ENCODE assay signal across 14 cellular contexts in the genomic region with DNA sequence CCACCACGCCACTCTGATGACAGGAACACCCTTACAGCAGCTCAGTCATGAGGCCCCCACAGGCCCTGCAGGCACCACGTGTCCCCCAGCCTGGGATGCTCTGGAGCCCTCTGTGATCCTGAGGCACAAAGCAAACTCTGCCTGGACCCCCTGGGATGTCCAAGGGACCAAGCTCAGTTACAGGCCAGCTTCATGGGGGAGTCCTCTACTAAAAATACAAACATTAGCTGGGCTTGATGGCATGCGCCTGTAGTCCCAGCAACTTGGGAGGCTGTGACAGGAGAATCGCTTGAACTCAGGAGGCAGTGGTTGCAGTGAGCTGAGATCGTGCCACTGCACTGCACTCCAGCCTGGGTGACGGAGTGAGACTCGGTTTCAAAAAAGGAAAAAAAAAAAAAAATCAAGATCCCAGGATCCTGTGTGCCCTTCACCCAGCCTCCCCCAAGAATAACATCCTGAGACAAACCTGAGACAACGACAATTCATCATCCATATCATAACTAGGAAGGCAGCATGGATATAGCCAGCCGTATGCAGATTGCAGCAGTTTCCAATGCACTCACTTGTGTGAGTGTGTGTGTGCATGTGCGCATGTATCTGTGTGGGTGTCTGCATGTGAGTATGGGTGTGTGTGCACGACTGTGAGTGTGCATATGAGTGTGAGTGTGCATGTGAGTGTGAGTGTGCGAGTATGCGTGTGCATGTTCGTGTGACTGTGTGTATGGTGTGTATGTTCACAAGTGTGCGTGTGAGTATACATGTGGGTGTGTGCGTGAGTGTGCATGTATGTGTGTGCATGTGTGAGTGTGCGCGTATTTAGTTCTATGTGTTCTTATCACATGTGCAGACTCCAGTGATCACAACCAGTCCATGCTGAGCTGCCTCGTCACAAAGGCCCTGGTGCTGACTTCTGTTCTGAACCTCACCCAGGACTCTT. TPM values are rescaled to one million over a fixed set of nuclear protein-coding genes. Genes with fewer than 3 reads are reported as not detected.
DNase-seq lines count a peak whose midpoint lies in the region; FAIRE-seq and TF ChIP-seq lines count a peak whose summit lies in the region.
"Had no signal": no experiment of that assay in that cellular context is flagged by ENCODE, and none has a peak within 500 bp of the region (broad histone marks: within the 10 kb centered on the region; RNA-seq: fewer than 3 reads in every experiment).

No MANE protein-coding gene starts in this region.

- peak overlapping the region; percentile 7 for H3K9ac ChIP-seq in NT2/D1 (ENCODE audit: insufficient read length, low read depth)

- TF ChIP-seq POLR2A in testis (IDR thresholded peaks at IDR 0.05): no peak

- H3K27me3 ChIP-seq in NT2/D1 (ENCODE audit: insufficient read depth, insufficient read length) (no peaks in the 10 kb centered on the region), bronchial epithelial cell (ENCODE audit: control insufficient read depth, insufficient read depth, low read length) (no peaks in the 10 kb centered on the region), testis (no peaks in the 10 kb centered on the region)

- peaks cover 18% of the 10 kb centered on the region for H3K36me3 Mint-ChIP-seq in nephron progenitor cell (ENCODE audit: low read depth)

- intact Hi-C loops in testis (cut with DNase I; ENCODE audit: low total_unique reads): loop anchor here (5.0 kb wide), 1 partner anchor 52 kb away; the partner anchor contains the start of gene NCOR2

- H3K27ac Mint-ChIP-seq in nephron progenitor cell: peak overlapping the region; percentile 70
- H3K27ac Mint-ChIP-seq: activated CD4-positive, alpha-beta memory T cell treated with anti-CD3 and anti-CD28 coated beads for 36 hours; stimulated activated naive CD8-positive, alpha-beta T cell treated with anti-CD3 and anti-CD28 coated beads, Interleukin-15, amount 100 ng/mL, for 72 hours had no signal

- peak overlapping the region; percentile 93 to 97 for H3K27ac ChIP-seq in testis

- 78 to 79% methylated on average over 18 to 19 of the region's 19 CpGs for WGBS in testis, 2 donors

- H3K27me3 Mint-ChIP-seq in nephron progenitor cell (ENCODE audit: low read depth, poor library complexity): peaks cover 9% of the 10 kb centered on the region
- H3K27me3 Mint-ChIP-seq: activated CD4-positive, alpha-beta memory T cell treated with anti-CD3 and anti-CD28 coated beads for 36 hours; stimulated activated naive CD8-positive, alpha-beta T cell treated with anti-CD3 and anti-CD28 coated beads, Interleukin-15, amount 100 ng/mL, for 72 hours had no signal

- H3K4me1 ChIP-seq in NT2/D1 (ENCODE audit: insufficient read depth, insufficient read length) (peaks cover 42% of the 10 kb centered on the region), testis (peaks cover 84% of the 10 kb centered on the region)

- no peaks in the 10 kb centered on the region for H3K9me3 Mint-ChIP-seq in nephron progenitor cell
- H3K9me3 Mint-ChIP-seq: activated CD4-positive, alpha-beta memory T cell treated with anti-CD3 and anti-CD28 coated beads for 36 hours; stimulated activated naive CD8-positive, alpha-beta T cell treated with anti-CD3 and anti-CD28 coated beads, Interleukin-15, amount 100 ng/mL, for 72 hours had no signal

- peak; percentile 99 for FAIRE-seq in bronchial epithelial cell (lab: Jason Lieb, UNC)
- FAIRE-seq: endothelial cell of umbilical vein had no signal

- TF ChIP-seq CTCF in bronchial epithelial cell (IDR thresholded peaks at IDR 0.05; ENCODE audit: insufficient read depth, low read length, severe bottlenecking) (no peak), nephron progenitor cell (IDR thresholded peaks at IDR 0.05) (no peak), testis (IDR thresholded peaks at IDR 0.05) (no peak)

- peaks cover 24% of the 10 kb centered on the region for H3K36me3 ChIP-seq in NT2/D1 (ENCODE audit: insufficient read depth, insufficient read length, low read length)
- H3K36me3 ChIP-seq in bronchial epithelial cell (ENCODE audit: control insufficient read depth, insufficient read depth, low read length): peaks cover 2% of the 10 kb centered on the region
- H3K36me3 ChIP-seq in testis (ENCODE audit: low read depth, missing control alignments): no peaks in the 10 kb centered on the region

- H3K4me3 ChIP-seq in NT2/D1 (ENCODE audit: insufficient read length, low read depth) (no peak overlapping the region), bronchial epithelial cell (ENCODE audit: low read depth, low read length) (no peak overlapping the region), testis (no peak overlapping the region)

- H3K4me3 Mint-ChIP-seq in nephron progenitor cell: no peak overlapping the region
- H3K4me3 Mint-ChIP-seq: activated CD4-positive, alpha-beta memory T cell treated with anti-CD3 and anti-CD28 coated beads for 36 hours; stimulated activated naive CD8-positive, alpha-beta T cell treated with anti-CD3 and anti-CD28 coated beads, Interleukin-15, amount 100 ng/mL, for 72 hours had no signal

- H3K9me3 ChIP-seq in NT2/D1 (ENCODE audit: insufficient read depth, low read length) (no peaks in the 10 kb centered on the region), testis (no peaks in the 10 kb centered on the region)

- no peak for DNase-seq in NT2/D1 (ENCODE audit: low read depth, low spot score)
- DNase-seq in bronchial epithelial cell (ENCODE audit: low read depth): no peak
- no peak for DNase-seq in nephron progenitor cell
- no peak for DNase-seq in testis
- no peak for DNase-seq in D341Med (ENCODE audit: low spot score)
- DNase-seq in iPS-NIHi7 (ENCODE audit: extremely low spot score): no peak
- DNase-seq in cerebellar nuclear complex (lab: John Stamatoyannopoulos, UW): no peak
- DNase-seq: activated CD4-positive, alpha-beta memory T cell treated with anti-CD3 and anti-CD28 coated beads for 36 hours; activated effector memory CD4-positive, alpha-beta T cell treated with Interleukin-2 at 50 U/mL for 16 hours; NCI-H1092 treated with DMSO at 0.1 percent for 48 hours; PC-3; stimulated activated naive CD8-positive, alpha-beta T cell treated with anti-CD3 and anti-CD28 coated beads, Interleukin-15, amount 100 ng/mL, for 72 hours; T-helper 2 cell had no signal

- peaks cover 63% of the 10 kb centered on the region for H3K4me1 Mint-ChIP-seq in nephron progenitor cell

RNA-seq across cellular contexts. Expression of gene NCOR2, which starts 52.1 kb away (rescaled TPM):
- total RNA-seq in bronchial epithelial cell (20.1 and 20.3 TPM in 2 replicates), testis (100 to 1,000 TPM; 212 TPM)
- 62.6 TPM for polyA plus RNA-seq in testis (ENCODE audit: insufficient read depth, low read depth, low replicate concordance)
